ENCODE assay signal across 31 cellular contexts in the genomic region with DNA sequence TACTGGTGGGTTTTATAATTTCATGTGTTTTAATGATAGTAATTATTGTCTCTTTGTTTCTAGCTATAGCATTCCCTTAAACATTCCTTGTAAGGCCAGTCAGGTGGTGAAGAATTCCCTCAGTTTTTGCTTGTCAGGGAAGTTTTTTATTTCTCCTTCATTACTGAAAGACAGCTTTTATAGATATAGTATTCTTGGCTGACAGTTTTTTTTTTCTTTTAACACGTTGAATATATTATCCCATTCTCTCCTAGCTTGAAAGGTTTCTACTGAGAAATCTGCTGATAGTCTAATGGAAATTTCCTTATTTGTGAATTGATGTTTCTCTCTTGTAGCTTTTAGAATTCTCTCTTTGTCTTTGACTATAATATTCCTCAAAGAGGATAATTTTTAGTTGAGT.
DNase-seq lines count a peak whose midpoint lies in the region; ATAC-seq and TF ChIP-seq lines count a peak whose summit lies in the region.
"Had no signal": no experiment of that assay in that cellular context is flagged by ENCODE, and none has a peak within 500 bp of the region (broad histone marks: within the 10 kb centered on the region; RNA-seq: fewer than 3 reads in every experiment).

No MANE protein-coding gene starts in this region.

- H3K27ac ChIP-seq in HEK293 (ENCODE audit: extremely low read depth, low read depth, low read length) = no peak overlapping the region
- H3K27ac ChIP-seq: 22Rv1; A549; BLaER1; BLaER1 treated with 17β-estradiol and CSF1 and Interleukin-3, amounts not matched to agents 10 nM and 100 nM; C4-2B had no signal

- H3K27me3 Mint-ChIP-seq in nephron progenitor cell (ENCODE audit: low read depth, poor library complexity) = no peaks in the 10 kb centered on the region
- H3K27me3 Mint-ChIP-seq: B cell; CD4-positive, alpha-beta memory T cell; CD4-positive, alpha-beta T cell had no signal

- no peaks in the 10 kb centered on the region for H3K36me3 ChIP-seq in HEK293 (ENCODE audit: control insufficient read depth in 2 of 2, insufficient read depth in 1 of 2, low read length in 2 of 2)
- H3K36me3 ChIP-seq: BE2C, BLaER1 had no signal

- H3K4me3 ChIP-seq in HEK293 (ENCODE audit: low read depth, low read length) = no peak overlapping the region
- H3K4me3 ChIP-seq: A549; BLaER1; BLaER1 treated with 17β-estradiol and CSF1 and Interleukin-3, amounts not matched to agents 10 nM and 100 nM had no signal

- peaks cover 76% of the 10 kb centered on the region for H3K36me3 Mint-ChIP-seq in nephron progenitor cell (ENCODE audit: low read depth)
- H3K36me3 Mint-ChIP-seq: CD14-positive monocyte had no signal

- DNase-seq in nephron progenitor cell (no peak), Ammon's horn (ENCODE audit: low spot score) (no peak)
- DNase-seq: 8988T; ACHN; AML-193; BE2C; C1 segment of cervical spinal cord; Caco-2; Calu3; CD4-positive, alpha-beta memory T cell; CD4-positive, alpha-beta T cell; CD4-positive, CD25-positive, alpha-beta regulatory T cell; CD8-positive, alpha-beta memory T cell; CD8-positive, alpha-beta T cell; COR-L47; DMS 273 treated with DMSO at 0.1 percent for 48 hours; DMS153; DMS53; DMS79; DMS79 treated with DMSO at 0.1 percent for 48 hours; DND-41; EL had no signal

- H3K27ac Mint-ChIP-seq in nephron progenitor cell = peak overlapping the region; percentile 90
- H3K27ac Mint-ChIP-seq: B cell; CD14-positive monocyte; CD4-positive, alpha-beta memory T cell; CD4-positive, alpha-beta T cell; CD4-positive, CD25-positive, alpha-beta regulatory T cell; CD8-positive, alpha-beta memory T cell; CD8-positive, alpha-beta T cell had no signal

- H3K4me1 Mint-ChIP-seq in nephron progenitor cell = peaks cover 35% of the 10 kb centered on the region
- H3K4me1 Mint-ChIP-seq: B cell, CD14-positive monocyte had no signal

- ATAC-seq in GM21360 (IDR thresholded peaks at IDR 0.05; ENCODE audit: unreplicated experiment) = no peak
- ATAC-seq: A549; CD8-positive, alpha-beta T cell had no signal

- no peaks in the 10 kb centered on the region for H3K4me1 ChIP-seq in HEK293 (ENCODE audit: control insufficient read depth, insufficient read depth, low read length)
- H3K4me1 ChIP-seq: A549; BE2C; BLaER1; BLaER1 treated with 17β-estradiol and CSF1 and Interleukin-3, amounts not matched to agents 10 nM and 100 nM; Caco-2 had no signal

- TF ChIP-seq CTCF in HEK293 (tag by site-specific recombination; IDR thresholded peaks at IDR 0.05) (no peak), nephron progenitor cell (IDR thresholded peaks at IDR 0.05) (no peak)

- POLR2A ChIA-PET in HEK293 (lab: Yijun Ruan, JAX) = no interaction called here

- H3K9me3 ChIP-seq in HEK293 (ENCODE audit: control insufficient read depth, insufficient read depth, low read depth, low read length) = no peaks in the 10 kb centered on the region; the same call in none of the 2 replicates
- H3K9me3 ChIP-seq: BE2C, Caco-2 had no signal

- peaks cover 83% of the 10 kb centered on the region for H3K9me3 Mint-ChIP-seq in nephron progenitor cell

- CTCF ChIA-PET in HEK293 (lab: Yijun Ruan, JAX) = interaction anchor here (0.6 kb wide), 2 partner anchors 8 to 115 kb away, joined by 3 read pairs; no protein-coding TSS in a partner anchor

- no peak overlapping the region for H3K4me3 Mint-ChIP-seq in nephron progenitor cell
- H3K4me3 Mint-ChIP-seq: B cell; CD14-positive monocyte; CD4-positive, alpha-beta memory T cell; CD4-positive, alpha-beta T cell; CD8-positive, alpha-beta memory T cell; CD8-positive, alpha-beta T cell had no signal

TF ChIP-seq in HEK293, 187 proteins besides CTCF, POLR2A, EP300 and RAD21:
- TF ChIP-seq ZNF843 (tag by site-specific recombination; IDR thresholded peaks at IDR 0.05) (no peak), SETDB1 (IDR thresholded peaks at IDR 0.05; ENCODE audit: insufficient read length, low read length) (peak; percentile 97)
- TF ChIP-seq, protein P1, sequence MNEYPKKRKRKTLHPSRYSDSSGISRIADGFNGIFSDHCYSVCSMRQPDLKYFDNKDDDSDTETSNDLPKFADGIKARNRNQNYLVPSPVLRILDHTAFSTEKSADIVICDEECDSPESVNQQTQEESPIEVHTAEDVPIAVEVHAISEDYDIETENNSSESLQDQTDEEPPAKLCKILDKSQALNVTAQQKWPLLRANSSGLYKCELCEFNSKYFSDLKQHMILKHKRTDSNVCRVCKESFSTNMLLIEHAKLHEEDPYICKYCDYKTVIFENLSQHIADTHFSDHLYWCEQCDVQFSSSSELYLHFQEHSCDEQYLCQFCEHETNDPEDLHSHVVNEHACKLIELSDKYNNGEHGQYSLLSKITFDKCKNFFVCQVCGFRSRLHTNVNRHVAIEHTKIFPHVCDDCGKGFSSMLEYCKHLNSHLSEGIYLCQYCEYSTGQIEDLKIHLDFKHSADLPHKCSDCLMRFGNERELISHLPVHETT (tag by site-specific recombination; IDR thresholded peaks at IDR 0.05) = no peak
